Comparison of ENCODE assay signal across 12 cellular contexts in genomic region chr1:235855811-235856429, GRCh38.
A peak's percentile ranks its signal among the peaks of the same experiment; 100 is the strongest.
DNase-seq lines count a peak whose midpoint lies in the region; ATAC-seq, FAIRE-seq and TF ChIP-seq lines count a peak whose summit lies in the region.
"Had no signal": no experiment of that assay in that cellular context is flagged by ENCODE, and none has a peak within 500 bp of the region (broad histone marks: within the 10 kb centered on the region; RNA-seq: fewer than 3 reads in every experiment).

No MANE protein-coding gene starts in this region.

- H3K27ac Mint-ChIP-seq in memory B cell = no peak overlapping the region
- H3K27ac Mint-ChIP-seq: CD4-positive, alpha-beta memory T cell had no signal

- FAIRE-seq in GM18507 (lab: Jason Lieb, UNC) = peak; percentile 15

- H3K9me3 Mint-ChIP-seq in memory B cell = peaks cover 2% of the 10 kb centered on the region

- H3K36me3 Mint-ChIP-seq in memory B cell = peaks cover 7% of the 10 kb centered on the region
- H3K36me3 Mint-ChIP-seq: CD4-positive, alpha-beta memory T cell had no signal

- DNase-seq in GM18507 (ENCODE audit: extremely low spot score, insufficient read length, low read depth) (no peak), memory B cell (ENCODE audit: low spot score in 2 of 2) (no peak), NCI-H1436 treated with DMSO at 0.1 percent for 48 hours (lab: John Stamatoyannopoulos, UW) (no peak), erythroblast (lab: John Stamatoyannopoulos, UW) (no peak), LoVo (ENCODE audit: low spot score) (no peak)
- DNase-seq: activated effector memory CD4-positive, alpha-beta T cell treated with anti-CD3 and anti-CD28 coated beads, Interleukin-2, amount 50 U/mL, for 16 hours; CD4-positive, alpha-beta memory T cell; colonic mucosa; foreskin keratinocyte; NCI-H446 treated with DMSO at 0.1 percent for 48 hours had no signal

- ATAC-seq in GM21390 (IDR thresholded peaks at IDR 0.05; ENCODE audit: unreplicated experiment) = peak; percentile 72
- ATAC-seq in HG03521 (IDR thresholded peaks at IDR 0.05; ENCODE audit: unreplicated experiment) = peak; percentile 44
- ATAC-seq in memory B cell (ENCODE audit: low read depth) = peak; percentile 37
- ATAC-seq: foreskin keratinocyte had no signal

- H3K27me3 Mint-ChIP-seq in memory B cell = no peaks in the 10 kb centered on the region
- H3K27me3 Mint-ChIP-seq: CD4-positive, alpha-beta memory T cell had no signal

- H3K4me3 Mint-ChIP-seq in memory B cell = no peak overlapping the region
- H3K4me3 Mint-ChIP-seq: CD4-positive, alpha-beta memory T cell had no signal

- H3K4me1 Mint-ChIP-seq in memory B cell = peaks cover 20% of the 10 kb centered on the region

- TF ChIP-seq POLR2A in erythroblast (IDR thresholded peaks at IDR 0.05; ENCODE audit: low read length) = no peak
